ENCODE assay signal across 39 cellular contexts in the genomic region with DNA sequence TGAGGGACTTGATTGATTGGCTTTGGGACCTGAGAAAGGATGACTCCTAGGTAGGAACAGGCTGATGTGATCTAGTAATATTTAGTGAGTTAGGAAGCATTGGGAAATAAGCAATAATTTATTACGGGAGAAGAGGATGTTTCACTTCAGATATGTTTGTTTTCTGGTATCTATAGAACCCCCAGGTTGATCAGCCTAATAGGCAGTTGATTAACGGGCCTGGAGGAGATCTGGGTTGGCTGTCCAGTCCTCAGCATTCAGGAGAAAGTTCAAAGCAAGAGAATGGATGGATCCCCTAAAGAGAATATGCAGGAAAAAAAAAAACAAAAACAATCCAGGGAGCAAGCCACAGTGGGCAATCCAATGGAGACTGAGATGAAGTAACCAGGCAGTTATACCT.
"Had no signal": no experiment of that assay in that cellular context is flagged by ENCODE, and none has a peak within 500 bp of the region (broad histone marks: within the 10 kb centered on the region; RNA-seq: fewer than 3 reads in every experiment).

No MANE protein-coding gene starts in this region.

- H3K9me3 ChIP-seq: adrenal gland, ascending aorta, body of pancreas, breast epithelium had no signal

- FAIRE-seq: astrocyte, bronchial epithelial cell had no signal

- H3K4me3 ChIP-seq: adrenal gland, ascending aorta, body of pancreas, breast epithelium, cardiac muscle cell had no signal

- H3K27me3 ChIP-seq: ascending aorta, brain microvascular endothelial cell, cardiac muscle cell had no signal

- H3K27ac ChIP-seq: adrenal gland, ascending aorta, body of pancreas, brain microvascular endothelial cell, breast epithelium, cardiac muscle cell had no signal

- DNase-seq: activated effector memory CD4-positive, alpha-beta T cell treated with anti-CD3 and anti-CD28 coated beads, Interleukin-2, amount 50 U/mL, for 16 hours; activated effector memory CD4-positive, alpha-beta T cell treated with Interleukin-2 at 50 U/mL for 16 hours; activated gamma-delta T cell; activated gamma-delta T cell treated with Interleukin-2 at 50 U/mL for 16 hours; activated naive CD4-positive, alpha-beta T cell; activated naive CD4-positive, alpha-beta T cell treated with anti-CD3 and anti-CD28 coated beads for 36 hours; activated naive CD4-positive, alpha-beta T cell treated with anti-CD3 and anti-CD28 coated beads, Interleukin-2, amount 10 ng/mL, durations not matched to agents 7 days and 5 days; activated naive CD4-positive, alpha-beta T cell treated with anti-CD3 and anti-CD28 coated beads, Interleukin-2, amount 50 U/mL, for 16 hours; activated naive CD4-positive, alpha-beta T cell treated with Interleukin-2 at 50 U/mL for 16 hours; activated naive CD8-positive, alpha-beta T cell treated with anti-CD3 and anti-CD28 coated beads for 36 hours; activated naive CD8-positive, alpha-beta T cell treated with anti-CD3 and anti-CD28 coated beads, Interleukin-2, amount 10 ng/mL, durations not matched to agents 7 days and 5 days; activated naive CD8-positive, alpha-beta T cell treated with anti-CD3 and anti-CD28 coated beads, Interleukin-2, amount 50 U/mL, for 24 hours; activated T-cell treated with anti-CD3 and anti-CD28 coated beads, Interleukin-2, amount 50 U/mL, for 24 hours; activated T-cell treated with anti-CD3 and anti-CD28 coated beads, Interleukin-2, amount 50 U/mL, for 4 hours; activated T-cell treated with anti-CD3 and anti-CD28 coated beads, Interleukin-2, amount 50 U/mL, for 48 hours; activated T-cell treated with anti-CD3 and anti-CD28 coated beads, Interleukin-2, amount 50 U/mL, for 72 hours; adrenal gland; amniotic stem cell; amygdala; anterior cingulate cortex; aorta; body of pancreas; brain microvascular endothelial cell; caudate nucleus; central memory CD4-positive, alpha-beta T cell; cerebellar nuclear complex had no signal

- H3K36me3 Mint-ChIP-seq: activated naive CD4-positive, alpha-beta T cell treated with anti-CD3 and anti-CD28 coated beads, Interleukin-2, amount 10 ng/mL, durations not matched to agents 7 days and 5 days; activated naive CD4-positive, alpha-beta T cell treated with anti-CD3 and anti-CD28 coated beads, Interleukin-2, amount 50 U/mL, for 24 hours; activated naive CD4-positive, alpha-beta T cell treated with anti-CD3 and anti-CD28 coated beads, Interleukin-2, amount 50 U/mL, for 72 hours; activated naive CD8-positive, alpha-beta T cell; activated naive CD8-positive, alpha-beta T cell treated with anti-CD3 and anti-CD28 coated beads for 36 hours; activated naive CD8-positive, alpha-beta T cell treated with anti-CD3 and anti-CD28 coated beads, Interleukin-2, amount 10 ng/mL, durations not matched to agents 7 days and 5 days; brain had no signal

- H3K4me1 Mint-ChIP-seq: activated naive CD4-positive, alpha-beta T cell treated with anti-CD3 and anti-CD28 coated beads, Interleukin-2, amount 10 ng/mL, durations not matched to agents 7 days and 5 days; activated naive CD4-positive, alpha-beta T cell treated with anti-CD3 and anti-CD28 coated beads, Interleukin-2, amount 50 U/mL, for 24 hours; activated naive CD8-positive, alpha-beta T cell treated with anti-CD3 and anti-CD28 coated beads for 36 hours; activated naive CD8-positive, alpha-beta T cell treated with anti-CD3 and anti-CD28 coated beads, Interleukin-2, amount 10 ng/mL, durations not matched to agents 7 days and 5 days; activated naive CD8-positive, alpha-beta T cell treated with anti-CD3 and anti-CD28 coated beads, Interleukin-2, amount 50 U/mL, for 24 hours; activated T-helper 17 cell treated with anti-CD3 and anti-CD28 coated beads, Interleukin-2, amount 50 U/mL, for 72 hours; central memory CD8-positive, alpha-beta T cell had no signal

- ATAC-seq: activated naive CD4-positive, alpha-beta T cell treated with anti-CD3 and anti-CD28 coated beads, Interleukin-2, amount 50 U/mL, for 72 hours; activated naive CD8-positive, alpha-beta T cell treated with anti-CD3 and anti-CD28 coated beads, Interleukin-2, amount 50 U/mL, for 24 hours; activated T-cell treated with anti-CD3 and anti-CD28 coated beads, Interleukin-2, amount 50 U/mL, for 4 hours; activated T-cell treated with anti-CD3 and anti-CD28 coated beads, Interleukin-2, amount 50 U/mL, for 72 hours; activated T-helper 17 cell treated with anti-CD3 and anti-CD28 coated beads, Interleukin-2, amount 50 U/mL, for 72 hours; body of pancreas had no signal

- H3K27ac Mint-ChIP-seq: activated naive CD4-positive, alpha-beta T cell treated with anti-CD3 and anti-CD28 coated beads for 36 hours; activated naive CD4-positive, alpha-beta T cell treated with anti-CD3 and anti-CD28 coated beads, Interleukin-2, amount 10 ng/mL, durations not matched to agents 7 days and 5 days; activated naive CD4-positive, alpha-beta T cell treated with anti-CD3 and anti-CD28 coated beads, Interleukin-2, amount 50 U/mL, for 24 hours; activated naive CD4-positive, alpha-beta T cell treated with anti-CD3 and anti-CD28 coated beads, Interleukin-2, amount 50 U/mL, for 72 hours; activated naive CD8-positive, alpha-beta T cell; activated naive CD8-positive, alpha-beta T cell treated with anti-CD3 and anti-CD28 coated beads for 36 hours; activated naive CD8-positive, alpha-beta T cell treated with anti-CD3 and anti-CD28 coated beads, Interleukin-2, amount 10 ng/mL, durations not matched to agents 7 days and 5 days; activated naive CD8-positive, alpha-beta T cell treated with anti-CD3 and anti-CD28 coated beads, Interleukin-2, amount 50 U/mL, for 24 hours; activated T-cell treated with anti-CD3 and anti-CD28 coated beads, Interleukin-2, amount 50 U/mL, for 24 hours; activated T-cell treated with anti-CD3 and anti-CD28 coated beads, Interleukin-2, amount 50 U/mL, for 72 hours; activated T-helper 1 cell treated with anti-CD3 and anti-CD28 coated beads, Interleukin-12 subunit alpha, Interleukin-12 subunit beta, Interleukin-2, Interleukin-4 antibody, amounts not matched to agents 30 ng/mL and 10 ng/mL and 1 ng/mL, durations not matched to agents 14 hours and 24 hours and 36 hours; activated T-helper 17 cell treated with anti-CD3 and anti-CD28 coated beads, Interleukin-2, amount 50 U/mL, for 72 hours; activated T-helper 2 cell treated with anti-CD3 and anti-CD28 coated beads, Interferon-gamma antibody, Interleukin-2, Interleukin-4, amounts not matched to agents 10 μg/mL and 5 μg/mL and 100 μg/mL, durations not matched to agents 14 hours and 24 hours and 36 hours; brain had no signal

- H3K4me3 Mint-ChIP-seq: activated naive CD4-positive, alpha-beta T cell treated with anti-CD3 and anti-CD28 coated beads for 36 hours; activated naive CD4-positive, alpha-beta T cell treated with anti-CD3 and anti-CD28 coated beads, Interleukin-2, amount 10 ng/mL, durations not matched to agents 7 days and 5 days; activated naive CD4-positive, alpha-beta T cell treated with anti-CD3 and anti-CD28 coated beads, Interleukin-2, amount 50 U/mL, for 24 hours; activated naive CD8-positive, alpha-beta T cell; activated naive CD8-positive, alpha-beta T cell treated with anti-CD3 and anti-CD28 coated beads for 36 hours; activated naive CD8-positive, alpha-beta T cell treated with anti-CD3 and anti-CD28 coated beads, Interleukin-2, amount 10 ng/mL, durations not matched to agents 7 days and 5 days; activated naive CD8-positive, alpha-beta T cell treated with anti-CD3 and anti-CD28 coated beads, Interleukin-2, amount 50 U/mL, for 24 hours; activated T-cell treated with anti-CD3 and anti-CD28 coated beads, Interleukin-2, amount 50 U/mL, for 24 hours; activated T-cell treated with anti-CD3 and anti-CD28 coated beads, Interleukin-2, amount 50 U/mL, for 4 hours; activated T-cell treated with anti-CD3 and anti-CD28 coated beads, Interleukin-2, amount 50 U/mL, for 72 hours; activated T-helper 1 cell treated with anti-CD3 and anti-CD28 coated beads, Interleukin-12 subunit alpha, Interleukin-12 subunit beta, Interleukin-2, Interleukin-4 antibody, amounts not matched to agents 30 ng/mL and 10 ng/mL and 1 ng/mL, durations not matched to agents 14 hours and 24 hours and 36 hours; activated T-helper 17 cell treated with anti-CD3 and anti-CD28 coated beads, Interleukin-2, amount 50 U/mL, for 72 hours; brain; central memory CD8-positive, alpha-beta T cell had no signal

- H3K4me1 ChIP-seq: adrenal gland, ascending aorta, body of pancreas, breast epithelium had no signal

- H3K9me3 Mint-ChIP-seq: activated naive CD4-positive, alpha-beta T cell treated with anti-CD3 and anti-CD28 coated beads for 36 hours; activated naive CD4-positive, alpha-beta T cell treated with anti-CD3 and anti-CD28 coated beads, Interleukin-2, amount 10 ng/mL, durations not matched to agents 7 days and 5 days; activated naive CD4-positive, alpha-beta T cell treated with anti-CD3 and anti-CD28 coated beads, Interleukin-2, amount 50 U/mL, for 24 hours; activated naive CD4-positive, alpha-beta T cell treated with anti-CD3 and anti-CD28 coated beads, Interleukin-2, amount 50 U/mL, for 72 hours; activated naive CD8-positive, alpha-beta T cell treated with anti-CD3 and anti-CD28 coated beads for 36 hours; activated naive CD8-positive, alpha-beta T cell treated with anti-CD3 and anti-CD28 coated beads, Interleukin-2, amount 10 ng/mL, durations not matched to agents 7 days and 5 days; activated naive CD8-positive, alpha-beta T cell treated with anti-CD3 and anti-CD28 coated beads, Interleukin-2, amount 50 U/mL, for 24 hours; activated T-cell treated with anti-CD3 and anti-CD28 coated beads, Interleukin-2, amount 50 U/mL, for 24 hours; activated T-cell treated with anti-CD3 and anti-CD28 coated beads, Interleukin-2, amount 50 U/mL, for 4 hours; activated T-cell treated with anti-CD3 and anti-CD28 coated beads, Interleukin-2, amount 50 U/mL, for 72 hours; activated T-helper 1 cell treated with anti-CD3 and anti-CD28 coated beads, Interleukin-12 subunit alpha, Interleukin-12 subunit beta, Interleukin-2, Interleukin-4 antibody, amounts not matched to agents 30 ng/mL and 10 ng/mL and 1 ng/mL, durations not matched to agents 14 hours and 24 hours and 36 hours; activated T-helper 17 cell treated with anti-CD3 and anti-CD28 coated beads, Interleukin-2, amount 50 U/mL, for 72 hours; activated T-helper 2 cell treated with anti-CD3 and anti-CD28 coated beads, Interferon-gamma antibody, Interleukin-2, Interleukin-4, amounts not matched to agents 10 μg/mL and 5 μg/mL and 100 μg/mL, durations not matched to agents 14 hours and 24 hours and 36 hours; brain; central memory CD8-positive, alpha-beta T cell had no signal

- H3K27me3 Mint-ChIP-seq: activated naive CD8-positive, alpha-beta T cell treated with anti-CD3 and anti-CD28 coated beads for 36 hours; brain had no signal

- H3K36me3 ChIP-seq: adrenal gland, ascending aorta, brain microvascular endothelial cell, breast epithelium, cardiac muscle cell had no signal
